22 cellular contexts compared by ENCODE assay signal in the genomic region with DNA sequence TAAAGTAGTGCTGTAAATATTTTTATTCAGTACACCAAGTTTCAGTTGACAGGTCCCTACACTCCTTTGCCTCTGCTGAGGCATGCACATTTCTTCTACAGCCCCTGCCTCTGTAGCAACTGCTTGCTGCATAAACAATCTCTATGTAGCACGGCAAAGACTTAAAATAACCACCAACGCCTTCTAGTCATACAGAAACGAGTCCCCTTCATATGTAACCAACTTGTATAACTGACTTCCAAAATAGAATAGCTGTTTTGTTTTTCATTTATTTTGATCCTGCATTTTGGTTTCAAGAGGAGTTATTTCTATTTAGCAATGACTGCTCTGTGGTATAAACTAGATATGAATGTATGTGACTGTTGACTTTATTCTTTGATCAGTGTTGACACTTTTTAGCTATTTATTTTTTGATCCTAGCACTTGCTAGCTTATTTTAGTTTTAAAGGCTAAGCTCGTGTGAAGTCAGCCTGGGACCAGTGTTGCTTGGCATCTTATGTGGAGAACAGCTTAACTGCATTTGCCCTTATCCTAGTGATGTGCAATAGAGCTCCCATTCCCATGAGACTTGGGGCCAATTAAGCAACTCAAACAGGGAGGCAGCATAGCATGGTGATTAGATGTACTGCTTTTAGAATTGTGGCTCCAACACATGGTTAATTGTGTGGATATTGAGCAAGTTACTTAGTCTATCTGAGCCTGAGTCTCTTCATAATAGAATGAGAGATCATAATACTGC.
"Had no signal": no experiment of that assay in that cellular context is flagged by ENCODE, and none has a peak within 500 bp of the region (broad histone marks: within the 10 kb centered on the region; RNA-seq: fewer than 3 reads in every experiment).

No MANE protein-coding gene starts in this region.

- H3K9me3 Mint-ChIP-seq: activated B cell treated with CpG ODN at 0.5 μM for 24 hours; activated CD8-positive, alpha-beta T cell treated with anti-CD3 and anti-CD28 coated beads for 36 hours; activated naive CD4-positive, alpha-beta T cell treated with anti-CD3 and anti-CD28 coated beads, Interleukin-2, amount 50 U/mL, for 72 hours; natural killer cell treated with Interleukin-12 subunit alpha and Interleukin-12 subunit beta and Interleukin-15 and Interleukin-18, amount 100 ng/mL, for 72 hours; stimulated activated memory B cell treated with anti-CD40 and anti-IgM and Interleukin-4, amounts not matched to agents 10 μg/mL and 1 μg/mL and 100 μg/mL, for 72 hours had no signal

- H3K27ac ChIP-seq: body of pancreas, colonic mucosa, foreskin keratinocyte, tibial nerve, uterus had no signal

- ATAC-seq: activated CD8-positive, alpha-beta T cell treated with anti-CD3 and anti-CD28 coated beads for 36 hours; activated naive CD4-positive, alpha-beta T cell treated with anti-CD3 and anti-CD28 coated beads, Interleukin-2, amount 50 U/mL, for 72 hours; body of pancreas; foreskin keratinocyte; stimulated activated memory B cell treated with anti-CD40 and anti-IgM and Interleukin-4, amounts not matched to agents 10 μg/mL and 1 μg/mL and 100 μg/mL, for 72 hours had no signal

- H3K27me3 Mint-ChIP-seq: activated CD8-positive, alpha-beta T cell treated with anti-CD3 and anti-CD28 coated beads for 36 hours had no signal

- H3K4me3 Mint-ChIP-seq: activated B cell treated with CpG ODN at 0.5 μM for 24 hours; activated CD8-positive, alpha-beta T cell treated with anti-CD3 and anti-CD28 coated beads for 36 hours; natural killer cell treated with Interleukin-12 subunit alpha and Interleukin-12 subunit beta and Interleukin-15 and Interleukin-18, amount 100 ng/mL, for 72 hours; stimulated activated memory B cell treated with anti-CD40 and anti-IgM and Interleukin-4, amounts not matched to agents 10 μg/mL and 1 μg/mL and 100 μg/mL, for 72 hours had no signal

- DNase-seq: activated B cell treated with CpG ODN at 0.5 μM for 24 hours; activated CD4-positive, alpha-beta T cell treated with anti-CD3 and anti-CD28 coated beads for 48 hours; activated CD8-positive, alpha-beta memory T cell treated with anti-CD3 and anti-CD28 coated beads, Interleukin-2, amount 50 U/mL, for 4 hours; activated CD8-positive, alpha-beta T cell treated with anti-CD3 and anti-CD28 coated beads for 36 hours; activated gamma-delta T cell; activated T-cell treated with anti-CD3 and anti-CD28 coated beads, Interleukin-2, amount 50 U/mL, for 48 hours; amniotic stem cell; body of pancreas; caudate nucleus; colonic mucosa; foreskin keratinocyte; glutamatergic neuron; mesenchymal stem cell; posterior cingulate gyrus; retina; stimulated activated CD4-positive, alpha-beta T cell treated with anti-CD3 and anti-CD28 coated beads, Interleukin-2, amount 100 ng/mL, for 48 hours; uterus had no signal

- H3K36me3 Mint-ChIP-seq: activated naive CD4-positive, alpha-beta T cell treated with anti-CD3 and anti-CD28 coated beads, Interleukin-2, amount 50 U/mL, for 72 hours; natural killer cell treated with Interleukin-12 subunit alpha and Interleukin-12 subunit beta and Interleukin-15 and Interleukin-18, amount 100 ng/mL, for 72 hours; stimulated activated memory B cell treated with anti-CD40 and anti-IgM and Interleukin-4, amounts not matched to agents 10 μg/mL and 1 μg/mL and 100 μg/mL, for 72 hours had no signal

- H3K27ac Mint-ChIP-seq: activated B cell treated with CpG ODN at 0.5 μM for 24 hours; activated CD8-positive, alpha-beta T cell treated with anti-CD3 and anti-CD28 coated beads for 36 hours; activated naive CD4-positive, alpha-beta T cell treated with anti-CD3 and anti-CD28 coated beads, Interleukin-2, amount 50 U/mL, for 72 hours; natural killer cell treated with Interleukin-12 subunit alpha and Interleukin-12 subunit beta and Interleukin-15 and Interleukin-18, amount 100 ng/mL, for 72 hours; stimulated activated memory B cell treated with anti-CD40 and anti-IgM and Interleukin-4, amounts not matched to agents 10 μg/mL and 1 μg/mL and 100 μg/mL, for 72 hours had no signal

- FAIRE-seq: endothelial cell of umbilical vein had no signal

- H3K4me1 Mint-ChIP-seq: activated B cell treated with CpG ODN at 0.5 μM for 24 hours; stimulated activated memory B cell treated with anti-CD40 and anti-IgM and Interleukin-4, amounts not matched to agents 10 μg/mL and 1 μg/mL and 100 μg/mL, for 72 hours had no signal
